Comparison of ENCODE assay signal across 8 cellular contexts in genomic region chr1:212699839-212700596, GRCh38.
DNase-seq lines count a peak whose midpoint lies in the region; ATAC-seq and TF ChIP-seq lines count a peak whose summit lies in the region.

A gene with protein sequence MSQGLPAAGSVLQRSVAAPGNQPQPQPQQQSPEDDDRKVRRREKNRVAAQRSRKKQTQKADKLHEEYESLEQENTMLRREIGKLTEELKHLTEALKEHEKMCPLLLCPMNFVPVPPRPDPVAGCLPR (minus strand): TSS chr1:212699840. CDS start chr1:212699762, 78 bp downstream.

- no peaks in the 10 kb centered on the region for H3K9me3 Mint-ChIP-seq in memory B cell

- H3K4me3 ChIP-seq in choroid plexus epithelial cell (ENCODE audit: low read depth, low read length): peak within 1 kb of the TSS; percentile 52

- DNase-seq in NCI-H2227 (lab: John Stamatoyannopoulos, UW; ENCODE audit: unreplicated experiment) (peak; percentile 49), NCI-H2227 treated with DMSO at 0.1 percent for 48 hours (lab: John Stamatoyannopoulos, UW) (no peak), choroid plexus epithelial cell (ENCODE audit: low read depth) (no peak), memory B cell (ENCODE audit: low spot score in 2 of 2) (peak in 1 of 2 donors; percentile 51)
- DNase-seq in stimulated activated CD8-positive, alpha-beta memory T cell treated with anti-CD3 and anti-CD28 coated beads, Interleukin-7, amount 100 ng/mL, for 24 hours (ENCODE audit: low read depth): peak; percentile 39

- H3K4me1 Mint-ChIP-seq in memory B cell: peaks cover 36% of the 10 kb centered on the region

- no peak within 1 kb of the TSS for H3K27ac Mint-ChIP-seq in memory B cell

- peak within 1 kb of the TSS; percentile 87 for H3K4me3 Mint-ChIP-seq in memory B cell

- H3K36me3 Mint-ChIP-seq in memory B cell: no peaks in the 10 kb centered on the region

- peak; percentile 3 for ATAC-seq in HG03196 (IDR thresholded peaks at IDR 0.05; ENCODE audit: unreplicated experiment)
- peak; percentile 26 to 39 for ATAC-seq in activated CD4-positive, CD25-positive, alpha-beta regulatory T cell treated with anti-CD3 and anti-CD28 coated beads, Interleukin-2, amount 50 U/mL, for 24 hours
- peak; percentile 39 for ATAC-seq in memory B cell (ENCODE audit: low read depth)
- no peak for ATAC-seq in GM21526 (IDR thresholded peaks at IDR 0.05; ENCODE audit: low FRiP score, unreplicated experiment)

- no peak for TF ChIP-seq CTCF in choroid plexus epithelial cell (conservative IDR thresholded peaks at IDR 0.05; ENCODE audit: low read depth, low read length)

- H3K27me3 Mint-ChIP-seq in memory B cell: peaks cover 4% of the 10 kb centered on the region

Comparison
In these comparisons a context has a peak if more than half of its experiments do, and no peak if none do; other contexts are left out.
1. DNase-seq: peak in NCI-H2227 (single experiment) and stimulated activated CD8-positive, alpha-beta memory T cell treated with anti-CD3 and anti-CD28 coated beads, Interleukin-7, amount 100 ng/mL, for 24 hours (single experiment); none in NCI-H2227 treated with DMSO at 0.1 percent for 48 hours (single experiment) and choroid plexus epithelial cell (single experiment).